In the genomic region with DNA sequence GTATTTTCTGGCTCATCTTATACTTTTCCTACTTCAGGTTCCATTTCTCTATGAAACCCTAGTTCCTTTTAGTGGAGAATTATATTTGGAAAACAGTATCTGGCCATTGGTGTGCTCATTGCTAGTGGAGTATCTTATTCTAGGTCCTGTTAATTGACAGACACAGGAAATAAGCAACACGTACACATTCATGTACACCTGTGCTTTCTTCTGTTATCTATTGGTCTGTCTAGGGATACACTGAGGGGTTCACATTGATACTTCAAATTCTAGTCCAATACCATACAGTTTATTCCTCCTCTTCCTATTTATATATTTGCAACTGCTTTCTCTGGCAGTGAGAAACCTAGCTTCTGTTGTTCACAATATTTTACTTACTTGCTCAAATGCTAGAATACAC, we compare ENCODE assay signal across 2 cellular contexts.
TF ChIP-seq lines count a peak whose summit lies in the region.

No MANE protein-coding gene starts in this region.

TF ChIP-seq in A549, 52 proteins besides CTCF, POLR2A, EP300 and RAD21:
- TF ChIP-seq, protein P1, sequence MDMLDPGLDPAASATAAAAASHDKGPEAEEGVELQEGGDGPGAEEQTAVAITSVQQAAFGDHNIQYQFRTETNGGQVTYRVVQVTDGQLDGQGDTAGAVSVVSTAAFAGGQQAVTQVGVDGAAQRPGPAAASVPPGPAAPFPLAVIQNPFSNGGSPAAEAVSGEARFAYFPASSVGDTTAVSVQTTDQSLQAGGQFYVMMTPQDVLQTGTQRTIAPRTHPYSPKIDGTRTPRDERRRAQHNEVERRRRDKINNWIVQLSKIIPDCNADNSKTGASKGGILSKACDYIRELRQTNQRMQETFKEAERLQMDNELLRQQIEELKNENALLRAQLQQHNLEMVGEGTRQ (IDR thresholded peaks at IDR 0.05), result no peak
- no peak for TF ChIP-seq CBX8 (IDR thresholded peaks at IDR 0.05)
- TF ChIP-seq RCOR1 (IDR thresholded peaks at IDR 0.05; ENCODE audit: low read depth, low read length), result no peak
- no peak for TF ChIP-seq FOSB (CRISPR knock-in tag; IDR thresholded peaks at IDR 0.05)
- no peak for TF ChIP-seq ESRRA (IDR thresholded peaks at IDR 0.05; ENCODE audit: borderline replicate concordance, low read length)
- no peak for TF ChIP-seq KDM1A (IDR thresholded peaks at IDR 0.05; ENCODE audit: low read depth)
- no peak for TF ChIP-seq MYC (IDR thresholded peaks at IDR 0.05; ENCODE audit: borderline replicate concordance, low read length)
- TF ChIP-seq NPAS2 (CRISPR knock-in tag; IDR thresholded peaks at IDR 0.05; ENCODE audit: borderline replicate concordance), result no peak
- no peak for TF ChIP-seq ZFP36 (IDR thresholded peaks at IDR 0.05; ENCODE audit: borderline replicate concordance, partially characterized antibody)
- no peak for TF ChIP-seq HOXA7 (CRISPR knock-in tag; IDR thresholded peaks at IDR 0.05)
- TF ChIP-seq BCL3 (IDR thresholded peaks at IDR 0.05), result no peak
- no peak for TF ChIP-seq HOXB5 (CRISPR knock-in tag; IDR thresholded peaks at IDR 0.05)
- TF ChIP-seq CHD4 (IDR thresholded peaks at IDR 0.05; ENCODE audit: borderline replicate concordance), result no peak
- no peak for TF ChIP-seq EHMT2 (IDR thresholded peaks at IDR 0.05; ENCODE audit: low read depth)
- TF ChIP-seq FOXS1 (CRISPR knock-in tag; IDR thresholded peaks at IDR 0.05), result no peak

TF ChIP-seq in IMR-90, 13 proteins besides CTCF, POLR2A, EP300 and RAD21:
- TF ChIP-seq SMC3 (IDR thresholded peaks at IDR 0.05; ENCODE audit: low read depth, low read length) (no peak), NFE2L2 (IDR thresholded peaks at IDR 0.05; ENCODE audit: low read depth, low read length) (no peak), MAFK (IDR thresholded peaks at IDR 0.05; ENCODE audit: low read depth, low read length) (no peak), FOS (IDR thresholded peaks at IDR 0.05; ENCODE audit: low read depth, low read length) (no peak), MAZ (IDR thresholded peaks at IDR 0.05; ENCODE audit: borderline replicate concordance, low read depth, low read length) (no peak), CEBPB (IDR thresholded peaks at IDR 0.05; ENCODE audit: low read depth, low read length) (no peak), CHD1 (IDR thresholded peaks at IDR 0.05; ENCODE audit: low read depth, low read length) (no peak), RFX5 (IDR thresholded peaks at IDR 0.05; ENCODE audit: low read depth, low read length) (no peak), RCOR1 (IDR thresholded peaks at IDR 0.05; ENCODE audit: insufficient replicate concordance, low read length) (no peak), MXI1 (IDR thresholded peaks at IDR 0.05; ENCODE audit: borderline replicate concordance, low read depth, low read length) (no peak), BHLHE40 (IDR thresholded peaks at IDR 0.05; ENCODE audit: low read depth, low read length) (no peak)
- TF ChIP-seq, protein P2, sequence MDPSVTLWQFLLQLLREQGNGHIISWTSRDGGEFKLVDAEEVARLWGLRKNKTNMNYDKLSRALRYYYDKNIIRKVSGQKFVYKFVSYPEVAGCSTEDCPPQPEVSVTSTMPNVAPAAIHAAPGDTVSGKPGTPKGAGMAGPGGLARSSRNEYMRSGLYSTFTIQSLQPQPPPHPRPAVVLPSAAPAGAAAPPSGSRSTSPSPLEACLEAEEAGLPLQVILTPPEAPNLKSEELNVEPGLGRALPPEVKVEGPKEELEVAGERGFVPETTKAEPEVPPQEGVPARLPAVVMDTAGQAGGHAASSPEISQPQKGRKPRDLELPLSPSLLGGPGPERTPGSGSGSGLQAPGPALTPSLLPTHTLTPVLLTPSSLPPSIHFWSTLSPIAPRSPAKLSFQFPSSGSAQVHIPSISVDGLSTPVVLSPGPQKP (IDR thresholded peaks at IDR 0.05; ENCODE audit: borderline replicate concordance, low read depth, low read length), result no peak
- TF ChIP-seq, protein P1 (IDR thresholded peaks at IDR 0.05; ENCODE audit: low read depth, low read length), result no peak
TF ChIP-seq in IMR-90: peak in this region for 0.
